1 cellular context compared by ENCODE assay signal in the genomic region with DNA sequence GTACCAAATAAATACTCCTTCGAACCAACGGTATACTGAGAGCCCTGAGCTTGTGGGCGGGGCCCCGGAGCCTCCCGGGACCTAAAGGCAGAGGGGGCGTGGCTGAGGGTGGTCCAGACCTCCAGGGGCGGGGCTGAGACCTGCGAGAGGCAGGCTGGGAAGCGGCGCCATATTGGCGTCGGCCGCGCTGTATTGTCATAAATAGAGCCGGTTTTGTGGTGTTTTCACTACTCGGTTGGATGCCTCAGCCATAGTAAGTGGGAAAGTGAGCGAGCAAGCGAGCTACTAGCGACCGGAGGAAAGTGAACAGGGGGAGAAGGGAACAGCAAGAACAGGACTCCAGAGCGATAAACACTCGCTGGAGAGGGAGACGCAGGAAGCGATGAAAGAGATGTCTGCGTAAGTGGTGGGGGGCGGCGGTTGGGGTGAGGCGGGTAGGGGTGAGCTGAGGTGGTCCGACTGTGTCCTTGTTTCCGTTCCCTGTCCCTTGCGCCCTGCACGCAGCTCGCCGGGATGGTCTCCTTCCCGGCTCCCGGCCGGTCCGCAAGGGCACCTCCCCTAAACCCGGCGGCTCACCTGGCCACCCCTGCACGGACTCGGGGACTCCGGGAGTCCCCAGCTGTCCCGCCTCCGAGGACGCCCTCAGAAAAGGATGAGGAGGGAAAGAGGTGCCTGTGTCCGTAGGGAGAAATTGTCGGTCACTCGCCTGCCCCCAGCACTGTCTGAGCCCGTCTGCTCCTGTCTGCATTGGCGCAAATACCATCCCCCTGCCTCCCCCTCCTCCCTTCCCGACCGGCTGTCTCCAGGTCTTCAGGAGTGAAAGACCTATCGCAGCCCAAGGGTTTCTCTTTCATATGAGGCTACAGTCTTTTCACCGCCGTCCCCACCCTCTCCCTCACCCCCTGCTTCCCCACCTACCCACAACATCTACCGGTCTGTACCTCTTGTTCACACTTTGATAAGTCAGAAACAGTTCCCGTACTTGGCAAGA.
TF ChIP-seq lines count a peak whose summit lies in the region.

PAPOLG (plus strand) TSS at position 172 of the 991 bp plus-strand sequence; CDS start at position 383, 211 bp downstream.

TF ChIP-seq in K562, 482 proteins besides CTCF, POLR2A, EP300 and RAD21 (continued from another document and continues in another):
- TF ChIP-seq, protein P1, sequence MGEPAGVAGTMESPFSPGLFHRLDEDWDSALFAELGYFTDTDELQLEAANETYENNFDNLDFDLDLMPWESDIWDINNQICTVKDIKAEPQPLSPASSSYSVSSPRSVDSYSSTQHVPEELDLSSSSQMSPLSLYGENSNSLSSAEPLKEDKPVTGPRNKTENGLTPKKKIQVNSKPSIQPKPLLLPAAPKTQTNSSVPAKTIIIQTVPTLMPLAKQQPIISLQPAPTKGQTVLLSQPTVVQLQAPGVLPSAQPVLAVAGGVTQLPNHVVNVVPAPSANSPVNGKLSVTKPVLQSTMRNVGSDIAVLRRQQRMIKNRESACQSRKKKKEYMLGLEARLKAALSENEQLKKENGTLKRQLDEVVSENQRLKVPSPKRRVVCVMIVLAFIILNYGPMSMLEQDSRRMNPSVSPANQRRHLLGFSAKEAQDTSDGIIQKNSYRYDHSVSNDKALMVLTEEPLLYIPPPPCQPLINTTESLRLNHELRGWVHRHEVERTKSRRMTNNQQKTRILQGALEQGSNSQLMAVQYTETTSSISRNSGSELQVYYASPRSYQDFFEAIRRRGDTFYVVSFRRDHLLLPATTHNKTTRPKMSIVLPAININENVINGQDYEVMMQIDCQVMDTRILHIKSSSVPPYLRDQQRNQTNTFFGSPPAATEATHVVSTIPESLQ (CRISPR knock-in tag; IDR thresholded peaks at IDR 0.05): 0 out of 2 replicates have a peak, but pooled peaks have one; percentile 66
- peak; percentile 67 to 89; a peak in 3 of 4 replicates for TF ChIP-seq FOXK2 (conservative IDR thresholded peaks at IDR 0.05 in 1 of 2, IDR thresholded peaks at IDR 0.05 in 1 of 2; ENCODE audit: low read depth in 2 of 2)
- no peak for TF ChIP-seq ZFP30 (CRISPR knock-in tag; IDR thresholded peaks at IDR 0.05; ENCODE audit: borderline replicate concordance)
- TF ChIP-seq CBX5 (IDR thresholded peaks at IDR 0.05; ENCODE audit: borderline replicate concordance, low read depth): no peak
- peak; percentile 55 to 64 for TF ChIP-seq NRF1 (conservative IDR thresholded peaks at IDR 0.05 in 1 of 2, IDR thresholded peaks at IDR 0.05 in 1 of 2)
- no peak for TF ChIP-seq E2F1 (CRISPR knock-in tag; IDR thresholded peaks at IDR 0.05)
- peak in 1 of 2 experiments; percentile 45; a peak in 2 of 4 replicates for TF ChIP-seq KDM1A (IDR thresholded peaks at IDR 0.05)
- no peak for TF ChIP-seq PBX2 (CRISPR knock-in tag; IDR thresholded peaks at IDR 0.05; ENCODE audit: low read depth)
- no peak for TF ChIP-seq PBX2 (tag; conservative IDR thresholded peaks at IDR 0.05; ENCODE audit: low read depth)
- TF ChIP-seq EP400 (IDR thresholded peaks at IDR 0.05): peak; percentile 74
- TF ChIP-seq TSC22D4 (tag; IDR thresholded peaks at IDR 0.05): no peak
- no peak for TF ChIP-seq C11orf30 (IDR thresholded peaks at IDR 0.05; ENCODE audit: low read depth)
- no peak for TF ChIP-seq LEF1 (IDR thresholded peaks at IDR 0.05)
- TF ChIP-seq NFRKB (IDR thresholded peaks at IDR 0.05; ENCODE audit: low read depth): peak; percentile 70
- TF ChIP-seq HMGN3 (IDR thresholded peaks at IDR 0.05; ENCODE audit: borderline replicate concordance, extremely low read depth, insufficient read length, low read depth, low read length): peak; percentile 52
- TF ChIP-seq, protein P2, sequence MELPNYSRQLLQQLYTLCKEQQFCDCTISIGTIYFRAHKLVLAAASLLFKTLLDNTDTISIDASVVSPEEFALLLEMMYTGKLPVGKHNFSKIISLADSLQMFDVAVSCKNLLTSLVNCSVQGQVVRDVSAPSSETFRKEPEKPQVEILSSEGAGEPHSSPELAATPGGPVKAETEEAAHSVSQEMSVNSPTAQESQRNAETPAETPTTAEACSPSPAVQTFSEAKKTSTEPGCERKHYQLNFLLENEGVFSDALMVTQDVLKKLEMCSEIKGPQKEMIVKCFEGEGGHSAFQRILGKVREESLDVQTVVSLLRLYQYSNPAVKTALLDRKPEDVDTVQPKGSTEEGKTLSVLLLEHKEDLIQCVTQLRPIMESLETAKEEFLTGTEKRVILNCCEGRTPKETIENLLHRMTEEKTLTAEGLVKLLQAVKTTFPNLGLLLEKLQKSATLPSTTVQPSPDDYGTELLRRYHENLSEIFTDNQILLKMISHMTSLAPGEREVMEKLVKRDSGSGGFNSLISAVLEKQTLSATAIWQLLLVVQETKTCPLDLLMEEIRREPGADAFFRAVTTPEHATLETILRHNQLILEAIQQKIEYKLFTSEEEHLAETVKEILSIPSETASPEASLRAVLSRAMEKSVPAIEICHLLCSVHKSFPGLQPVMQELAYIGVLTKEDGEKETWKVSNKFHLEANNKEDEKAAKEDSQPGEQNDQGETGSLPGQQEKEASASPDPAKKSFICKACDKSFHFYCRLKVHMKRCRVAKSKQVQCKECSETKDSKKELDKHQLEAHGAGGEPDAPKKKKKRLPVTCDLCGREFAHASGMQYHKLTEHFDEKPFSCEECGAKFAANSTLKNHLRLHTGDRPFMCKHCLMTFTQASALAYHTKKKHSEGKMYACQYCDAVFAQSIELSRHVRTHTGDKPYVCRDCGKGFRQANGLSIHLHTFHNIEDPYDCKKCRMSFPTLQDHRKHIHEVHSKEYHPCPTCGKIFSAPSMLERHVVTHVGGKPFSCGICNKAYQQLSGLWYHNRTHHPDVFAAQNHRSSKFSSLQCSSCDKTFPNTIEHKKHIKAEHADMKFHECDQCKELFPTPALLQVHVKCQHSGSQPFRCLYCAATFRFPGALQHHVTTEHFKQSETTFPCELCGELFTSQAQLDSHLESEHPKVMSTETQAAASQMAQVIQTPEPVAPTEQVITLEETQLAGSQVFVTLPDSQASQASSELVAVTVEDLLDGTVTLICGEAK (IDR thresholded peaks at IDR 0.05): no peak
- TF ChIP-seq, protein P2 (CRISPR knock-in tag; IDR thresholded peaks at IDR 0.05): no peak
- 0 out of 4 replicates have a peak, but pooled peaks of 1 of the 2 experiments have one; percentile 41 for TF ChIP-seq TEAD1 (CRISPR knock-in tag; IDR thresholded peaks at IDR 0.05)
- TF ChIP-seq ATF7 (IDR thresholded peaks at IDR 0.05): 0 out of 2 replicates have a peak, but pooled peaks have one; percentile 35
- TF ChIP-seq NEUROD1 (IDR thresholded peaks at IDR 0.05; ENCODE audit: borderline replicate concordance, low read depth, low read length, partially characterized antibody): peak; percentile 36
- no peak; the same call in 1 of the 2 replicates for TF ChIP-seq NFIC (IDR thresholded peaks at IDR 0.05)
- peak; percentile 94 for TF ChIP-seq KDM5B (IDR thresholded peaks at IDR 0.05; ENCODE audit: insufficient replicate concordance, low read depth, low read length)
- peak; percentile 54 for TF ChIP-seq SAP30 (IDR thresholded peaks at IDR 0.05; ENCODE audit: borderline replicate concordance, insufficient read depth, low read depth, low read length, poor library complexity, severe bottlenecking)
- peak; percentile 78 to 96 (median 94) for TF ChIP-seq YY1 (IDR thresholded peaks at IDR 0.05; ENCODE audit: borderline replicate concordance in 1 of 3, control insufficient read depth in 1 of 3, extremely low read depth in 1 of 3, insufficient read depth in 3 of 3, insufficient read length in 1 of 3, insufficient replicate concordance in 2 of 3, low read depth in 1 of 3, low read length in 2 of 3)
- TF ChIP-seq RBBP5 (IDR thresholded peaks at IDR 0.05; ENCODE audit: borderline replicate concordance, insufficient read depth, low read length, poor library complexity, severe bottlenecking): peak; percentile 73
- peak; percentile 91 for TF ChIP-seq PHF8 (IDR thresholded peaks at IDR 0.05; ENCODE audit: borderline replicate concordance, low read length)
- TF ChIP-seq ZBTB33 (CRISPR knock-in tag; IDR thresholded peaks at IDR 0.05): no peak
- peak; percentile 79 for TF ChIP-seq RBFOX2 (IDR thresholded peaks at IDR 0.05; ENCODE audit: low read depth, low read length)
- TF ChIP-seq RFX7 (CRISPR knock-in tag; IDR thresholded peaks at IDR 0.05): no peak
- 0 out of 4 replicates have a peak, but pooled peaks of 1 of the 2 experiments have one; percentile 56 for TF ChIP-seq SIN3A (IDR thresholded peaks at IDR 0.05; ENCODE audit: borderline replicate concordance in 2 of 2, control insufficient read depth in 1 of 2, low read depth in 2 of 2, low read length in 2 of 2)
- TF ChIP-seq ZNF143 (CRISPR knock-in tag; IDR thresholded peaks at IDR 0.05): peak; percentile 64
- TF ChIP-seq, protein P3, sequence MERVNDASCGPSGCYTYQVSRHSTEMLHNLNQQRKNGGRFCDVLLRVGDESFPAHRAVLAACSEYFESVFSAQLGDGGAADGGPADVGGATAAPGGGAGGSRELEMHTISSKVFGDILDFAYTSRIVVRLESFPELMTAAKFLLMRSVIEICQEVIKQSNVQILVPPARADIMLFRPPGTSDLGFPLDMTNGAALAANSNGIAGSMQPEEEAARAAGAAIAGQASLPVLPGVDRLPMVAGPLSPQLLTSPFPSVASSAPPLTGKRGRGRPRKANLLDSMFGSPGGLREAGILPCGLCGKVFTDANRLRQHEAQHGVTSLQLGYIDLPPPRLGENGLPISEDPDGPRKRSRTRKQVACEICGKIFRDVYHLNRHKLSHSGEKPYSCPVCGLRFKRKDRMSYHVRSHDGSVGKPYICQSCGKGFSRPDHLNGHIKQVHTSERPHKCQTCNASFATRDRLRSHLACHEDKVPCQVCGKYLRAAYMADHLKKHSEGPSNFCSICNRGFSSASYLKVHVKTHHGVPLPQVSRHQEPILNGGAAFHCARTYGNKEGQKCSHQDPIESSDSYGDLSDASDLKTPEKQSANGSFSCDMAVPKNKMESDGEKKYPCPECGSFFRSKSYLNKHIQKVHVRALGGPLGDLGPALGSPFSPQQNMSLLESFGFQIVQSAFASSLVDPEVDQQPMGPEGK (CRISPR knock-in tag; IDR thresholded peaks at IDR 0.05; ENCODE audit: borderline replicate concordance): no peak
